In the genomic region with DNA sequence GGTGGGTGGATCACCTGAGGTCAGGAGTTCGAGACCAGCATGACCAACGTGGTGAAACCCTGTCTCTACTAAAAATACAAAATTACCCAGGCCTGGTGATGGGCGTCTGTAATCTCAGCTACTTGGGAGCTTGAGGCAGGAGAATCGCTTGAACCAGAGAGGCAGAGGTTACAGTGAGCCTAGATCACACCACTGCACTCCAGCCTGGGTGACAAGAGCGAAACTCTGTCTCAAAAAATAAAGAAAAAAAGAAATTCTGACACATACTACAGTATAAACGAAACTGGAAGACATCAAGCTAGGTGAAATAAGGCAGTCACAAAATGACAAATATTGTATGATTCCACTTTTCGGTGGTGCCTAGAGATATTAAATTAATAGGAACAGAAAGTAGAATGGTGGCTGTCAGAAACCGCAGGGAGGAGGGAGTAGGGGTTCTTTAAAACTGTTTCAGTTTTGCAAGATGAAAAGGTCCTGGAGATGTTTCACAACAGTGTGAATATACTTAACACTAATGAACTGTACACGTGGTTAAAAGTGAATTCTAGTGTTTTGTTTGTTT, we compare ENCODE assay signal across 1 cellular context.
TF ChIP-seq lines count a peak whose summit lies in the region.

No MANE protein-coding gene starts in this region.

TF ChIP-seq in HepG2, 621 proteins besides CTCF, POLR2A, EP300 and RAD21:
- TF ChIP-seq SCMH1 (CRISPR knock-in tag; IDR thresholded peaks at IDR 0.05; ENCODE audit: borderline replicate concordance), result no peak
- TF ChIP-seq ZNF331 (CRISPR knock-in tag; IDR thresholded peaks at IDR 0.05), result no peak
- no peak for TF ChIP-seq TFE3 (CRISPR knock-in tag; IDR thresholded peaks at IDR 0.05)
- no peak for TF ChIP-seq REPIN1 (CRISPR knock-in tag; IDR thresholded peaks at IDR 0.05; ENCODE audit: borderline replicate concordance, low read depth)
- TF ChIP-seq, protein P1, sequence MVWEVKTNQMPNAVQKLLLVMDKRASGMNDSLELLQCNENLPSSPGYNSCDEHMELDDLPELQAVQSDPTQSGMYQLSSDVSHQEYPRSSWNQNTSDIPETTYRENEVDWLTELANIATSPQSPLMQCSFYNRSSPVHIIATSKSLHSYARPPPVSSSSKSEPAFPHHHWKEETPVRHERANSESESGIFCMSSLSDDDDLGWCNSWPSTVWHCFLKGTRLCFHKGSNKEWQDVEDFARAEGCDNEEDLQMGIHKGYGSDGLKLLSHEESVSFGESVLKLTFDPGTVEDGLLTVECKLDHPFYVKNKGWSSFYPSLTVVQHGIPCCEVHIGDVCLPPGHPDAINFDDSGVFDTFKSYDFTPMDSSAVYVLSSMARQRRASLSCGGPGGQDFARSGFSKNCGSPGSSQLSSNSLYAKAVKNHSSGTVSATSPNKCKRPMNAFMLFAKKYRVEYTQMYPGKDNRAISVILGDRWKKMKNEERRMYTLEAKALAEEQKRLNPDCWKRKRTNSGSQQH (CRISPR knock-in tag; IDR thresholded peaks at IDR 0.05; ENCODE audit: low read depth), result no peak
- no peak for TF ChIP-seq PTBP1 (IDR thresholded peaks at IDR 0.05; ENCODE audit: low read depth, low read length, poor library complexity, severe bottlenecking)
- no peak for TF ChIP-seq MBNL3 (CRISPR knock-in tag; conservative IDR thresholded peaks at IDR 0.05)
- no peak for TF ChIP-seq KMT2A (CRISPR knock-in tag; IDR thresholded peaks at IDR 0.05)
- no peak for TF ChIP-seq HOXA5 (CRISPR knock-in tag; IDR thresholded peaks at IDR 0.05)
- TF ChIP-seq AGO2 (optimal IDR thresholded peaks at IDR 0.05; ENCODE audit: low read depth, low read length), result no peak
- TF ChIP-seq KDM5A (IDR thresholded peaks at IDR 0.05; ENCODE audit: borderline replicate concordance, low read length), result no peak
TF ChIP-seq in HepG2: peak in this region for 0.
